ENCODE assay signal across 27 cellular contexts in the genomic region with DNA sequence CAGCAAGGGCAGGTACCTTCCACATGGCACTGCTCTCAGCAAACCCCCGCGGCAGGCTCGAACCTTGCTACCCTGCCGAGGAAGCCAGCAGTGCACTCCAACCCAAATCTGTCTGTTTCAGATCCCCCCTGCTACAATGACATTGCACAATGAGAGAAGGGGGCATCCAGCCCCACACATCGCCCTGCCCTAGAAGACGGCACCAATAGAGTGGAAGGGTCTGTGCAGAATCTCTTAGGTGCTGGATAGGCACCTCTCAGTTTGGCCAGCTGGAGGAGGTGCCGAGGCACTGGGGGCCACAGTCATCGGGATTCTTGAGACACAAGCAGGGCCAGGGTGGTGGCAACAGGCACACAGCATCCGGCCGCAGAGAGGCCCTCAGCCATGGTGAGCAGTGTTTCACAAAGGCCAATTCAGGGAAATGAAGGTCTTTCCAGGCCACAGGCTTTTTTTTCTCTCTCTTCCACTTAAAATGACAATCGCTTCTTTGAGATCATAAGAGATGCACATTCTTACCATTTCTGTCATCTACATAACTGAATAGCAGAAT.
A peak's percentile ranks its signal among the peaks of the same experiment; 100 is the strongest.
DNase-seq lines count a peak whose midpoint lies in the region; ATAC-seq and TF ChIP-seq lines count a peak whose summit lies in the region.
"Had no signal": no experiment of that assay in that cellular context is flagged by ENCODE, and none has a peak within 500 bp of the region (broad histone marks: within the 10 kb centered on the region; RNA-seq: fewer than 3 reads in every experiment).

No MANE protein-coding gene starts in this region.

- POLR2A ChIA-PET in Caco-2 (lab: Charles Lee), result no interaction called here
- POLR2A ChIA-PET in WTC11 (lab: Charles Lee), result no interaction called here

- H3F3A ChIP-seq in neural progenitor cell (ENCODE audit: low read depth), result no peaks in the 10 kb centered on the region

- H3K9ac ChIP-seq in neural progenitor cell, result no peak overlapping the region

- no peaks in the 10 kb centered on the region for H4K20me1 ChIP-seq in neural progenitor cell (ENCODE audit: low read depth)

- peaks cover 10% of the 10 kb centered on the region for H3K36me3 ChIP-seq in Caco-2 (ENCODE audit: control insufficient read depth, insufficient read depth, low read length)
- H3K36me3 ChIP-seq in neural progenitor cell, result no peaks in the 10 kb centered on the region

- no peak overlapping the region for H3K4me3 ChIP-seq in Caco-2 (ENCODE audit: low read depth, low read length)
- no peak overlapping the region for H3K4me3 ChIP-seq in neural progenitor cell
- H3K4me3 ChIP-seq: Peyer's patch, SJCRH30, smooth muscle cell, thyroid gland had no signal

- BruUV-seq in Caco-2 (replicated peaks; lab: Mats Ljungman, UMichigan), result no TSS peak

- no peak overlapping the region for H3K27ac ChIP-seq in neural progenitor cell
- H3K27ac ChIP-seq: Peyer's patch, SJCRH30, thyroid gland, VCaP had no signal

- no peaks in the 10 kb centered on the region for H3K27me3 Mint-ChIP-seq in Caco-2 (ENCODE audit: insufficient read depth, unreplicated experiment)
- no peaks in the 10 kb centered on the region for H3K27me3 Mint-ChIP-seq in WTC11 (ENCODE audit: low read depth)
- peaks cover 2% of the 10 kb centered on the region for H3K27me3 Mint-ChIP-seq in neural progenitor cell (ENCODE audit: insufficient read depth, low read depth)
- H3K27me3 Mint-ChIP-seq: B cell; naive B cell; stimulated activated naive CD8-positive, alpha-beta T cell treated with anti-CD3 and anti-CD28 coated beads, Interleukin-15, Interleukin-2, amounts not matched to agents 100 ng/mL and 50 ng/mL, for 24 hours had no signal

- H3K4me1 Mint-ChIP-seq in Caco-2 (ENCODE audit: low read depth, unreplicated experiment) (peaks cover 16% of the 10 kb centered on the region), WTC11 (peaks cover 12% of the 10 kb centered on the region), neural progenitor cell (no peaks in the 10 kb centered on the region)
- H3K4me1 Mint-ChIP-seq: B cell had no signal

- TF ChIP-seq CTCF in Caco-2 (IDR thresholded peaks at IDR 0.05; ENCODE audit: insufficient read depth in 1 of 2, low read depth in 1 of 2, low read length in 1 of 2, severe bottlenecking in 1 of 2, unreplicated experiment in 1 of 2) (no peak), WTC11 (IDR thresholded peaks at IDR 0.05) (no peak), neural progenitor cell (IDR thresholded peaks at IDR 0.05) (no peak)

- no peaks in the 10 kb centered on the region for H3K9me3 ChIP-seq in Caco-2
- H3K9me3 ChIP-seq in neural progenitor cell (ENCODE audit: low read depth), result no peaks in the 10 kb centered on the region
- H3K9me3 ChIP-seq: Peyer's patch, SJCRH30, thyroid gland had no signal

- H3K9me3 Mint-ChIP-seq in Caco-2 (ENCODE audit: unreplicated experiment) (no peaks in the 10 kb centered on the region), WTC11 (no peaks in the 10 kb centered on the region), neural progenitor cell (no peaks in the 10 kb centered on the region)
- H3K9me3 Mint-ChIP-seq: activated naive CD4-positive, alpha-beta T cell treated with anti-CD3 and anti-CD28 coated beads, Interleukin-2, amount 50 U/mL, for 72 hours; CD8-positive, alpha-beta T cell; naive B cell; stimulated activated naive CD8-positive, alpha-beta T cell treated with anti-CD3 and anti-CD28 coated beads, Interleukin-15, Interleukin-2, amounts not matched to agents 100 ng/mL and 50 ng/mL, for 24 hours had no signal

- H3K27ac Mint-ChIP-seq in Caco-2 (ENCODE audit: unreplicated experiment), result peak overlapping the region; percentile 42
- peak overlapping the region; percentile 32; the same call in 1 of the 2 replicates for H3K27ac Mint-ChIP-seq in WTC11
- no peak overlapping the region for H3K27ac Mint-ChIP-seq in neural progenitor cell
- H3K27ac Mint-ChIP-seq: activated naive CD4-positive, alpha-beta T cell treated with anti-CD3 and anti-CD28 coated beads, Interleukin-2, amount 50 U/mL, for 72 hours; B cell; CD8-positive, alpha-beta T cell; stimulated activated naive CD8-positive, alpha-beta T cell treated with anti-CD3 and anti-CD28 coated beads, Interleukin-15, Interleukin-2, amounts not matched to agents 100 ng/mL and 50 ng/mL, for 24 hours had no signal

- H3K4me3 Mint-ChIP-seq in Caco-2 (ENCODE audit: unreplicated experiment) (no peak overlapping the region), WTC11 (no peak overlapping the region), neural progenitor cell (no peak overlapping the region)
- H3K4me3 Mint-ChIP-seq: B cell; CD8-positive, alpha-beta T cell; naive B cell; stimulated activated naive CD8-positive, alpha-beta T cell treated with anti-CD3 and anti-CD28 coated beads, Interleukin-15, Interleukin-2, amounts not matched to agents 100 ng/mL and 50 ng/mL, for 24 hours had no signal

- H2AFZ ChIP-seq in neural progenitor cell (replicated peaks), result no peak overlapping the region

- no peaks in the 10 kb centered on the region for H3K79me2 ChIP-seq in neural progenitor cell (ENCODE audit: low read depth)

- intact Hi-C loops in Caco-2 (cut with micrococcal nuclease; ENCODE audit: unreplicated experiment), result no loop called here
- intact Hi-C loops in head of caudate nucleus (cut with DNase I), result no loop called here

- H3K4me1 ChIP-seq in Caco-2 (no peaks in the 10 kb centered on the region), neural progenitor cell (peaks cover 2% of the 10 kb centered on the region)
- H3K4me1 ChIP-seq: Peyer's patch, SJCRH30 had no signal

- H3K4me2 ChIP-seq in neural progenitor cell, result no peak overlapping the region
- H3K4me2 ChIP-seq: smooth muscle cell had no signal

- H3K27me3 ChIP-seq in Caco-2 (replicated peaks; ENCODE audit: control insufficient read depth, insufficient read depth, low read length), result no peaks in the 10 kb centered on the region
- H3K27me3 ChIP-seq in neural progenitor cell, result no peaks in the 10 kb centered on the region
- H3K27me3 ChIP-seq: Peyer's patch, SJCRH30, thyroid gland had no signal

- CTCF ChIA-PET in Caco-2 (lab: Charles Lee), result interaction anchor here (0.9 kb wide), 1 partner anchor 34 kb away, joined by 4 read pairs; no protein-coding TSS in a partner anchor
- CTCF ChIA-PET in WTC11 (lab: Charles Lee), result interaction anchor here (0.5 to 2.0 kb wide), 21 partner anchors 13 to 550 kb away, joined by 3 to 16 read pairs (median 4); no protein-coding TSS in a partner anchor

- DNase-seq in Caco-2 (no peak), WTC11 (ENCODE audit: low spot score) (no peak), head of caudate nucleus (peak in 32 of 42 donors; percentile 32 to 71 (median 48)), pons (ENCODE audit: low spot score) (peak; percentile 90), NCI-H2196 treated with DMSO at 0.1 percent for 48 hours (lab: John Stamatoyannopoulos, UW; ENCODE audit: unreplicated experiment) (no peak), left lobe of liver (ENCODE audit: low spot score) (no peak), neural progenitor cell (ENCODE audit: low spot score) (no peak)
- DNase-seq: activated CD4-positive, alpha-beta T cell treated with anti-CD3 and anti-CD28 coated beads for 48 hours; activated CD8-positive, alpha-beta memory T cell treated with anti-CD3 and anti-CD28 coated beads for 24 hours; CD8-positive, alpha-beta T cell; DMS 273 treated with DMSO at 0.1 percent for 48 hours; effector CD4-positive, alpha-beta T cell; EL; GOT3; left colon; naive B cell; NCI-H1436; Peyer's patch; SJCRH30; T-helper 9 cell; thyroid gland had no signal

- no peak for ATAC-seq in WTC11
- no peak for ATAC-seq in left lobe of liver
- ATAC-seq in GM18873 (IDR thresholded peaks at IDR 0.05; ENCODE audit: low FRiP score, unreplicated experiment), result no peak
- ATAC-seq: activated naive CD4-positive, alpha-beta T cell treated with anti-CD3 and anti-CD28 coated beads, Interleukin-2, amount 50 U/mL, for 72 hours; CD8-positive, alpha-beta T cell; left colon had no signal

- H3K36me3 Mint-ChIP-seq in Caco-2 (ENCODE audit: insufficient read depth, unreplicated experiment) (peaks cover 100% of the 10 kb centered on the region), WTC11 (no peaks in the 10 kb centered on the region; the same call in 1 of the 2 replicates), neural progenitor cell (peaks cover 8% of the 10 kb centered on the region)
- H3K36me3 Mint-ChIP-seq: activated naive CD4-positive, alpha-beta T cell treated with anti-CD3 and anti-CD28 coated beads, Interleukin-2, amount 50 U/mL, for 72 hours; CD8-positive, alpha-beta T cell had no signal

TF ChIP-seq in WTC11, 78 proteins besides CTCF, POLR2A, EP300 and RAD21 (continues in another document):
- no peak for TF ChIP-seq TP53 (CRISPR knock-in tag; IDR thresholded peaks at IDR 0.05)
- TF ChIP-seq, protein P1, sequence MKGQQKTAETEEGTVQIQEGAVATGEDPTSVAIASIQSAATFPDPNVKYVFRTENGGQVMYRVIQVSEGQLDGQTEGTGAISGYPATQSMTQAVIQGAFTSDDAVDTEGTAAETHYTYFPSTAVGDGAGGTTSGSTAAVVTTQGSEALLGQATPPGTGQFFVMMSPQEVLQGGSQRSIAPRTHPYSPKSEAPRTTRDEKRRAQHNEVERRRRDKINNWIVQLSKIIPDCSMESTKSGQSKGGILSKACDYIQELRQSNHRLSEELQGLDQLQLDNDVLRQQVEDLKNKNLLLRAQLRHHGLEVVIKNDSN (CRISPR knock-in tag; IDR thresholded peaks at IDR 0.05), result no peak
- TF ChIP-seq NR1H2 (CRISPR knock-in tag; IDR thresholded peaks at IDR 0.05), result no peak
- no peak for TF ChIP-seq GTF2I (CRISPR knock-in tag; conservative IDR thresholded peaks at IDR 0.05)
- TF ChIP-seq FOXJ3 (CRISPR knock-in tag; IDR thresholded peaks at IDR 0.05; ENCODE audit: borderline replicate concordance), result no peak
- no peak for TF ChIP-seq SMAD3 (CRISPR knock-in tag; IDR thresholded peaks at IDR 0.05; ENCODE audit: borderline replicate concordance)
- no peak for TF ChIP-seq TEAD1 (CRISPR knock-in tag; IDR thresholded peaks at IDR 0.05)
- TF ChIP-seq, protein P2, sequence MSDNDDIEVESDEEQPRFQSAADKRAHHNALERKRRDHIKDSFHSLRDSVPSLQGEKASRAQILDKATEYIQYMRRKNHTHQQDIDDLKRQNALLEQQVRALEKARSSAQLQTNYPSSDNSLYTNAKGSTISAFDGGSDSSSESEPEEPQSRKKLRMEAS (CRISPR knock-in tag; IDR thresholded peaks at IDR 0.05), result no peak
- no peak for TF ChIP-seq ZNF317 (CRISPR knock-in tag; IDR thresholded peaks at IDR 0.05; ENCODE audit: borderline replicate concordance, low read depth)
- TF ChIP-seq ZNF138 (CRISPR knock-in tag; conservative IDR thresholded peaks at IDR 0.05), result no peak

Comparison
In these comparisons a context has a peak if more than half of its experiments do, and no peak if none do; other contexts are left out.
1. DNase-seq: peak in head of caudate nucleus (32 of 42) and pons (single experiment); none in Caco-2 (0 of 2), WTC11 (single experiment), NCI-H2196 treated with DMSO at 0.1 percent for 48 hours (single experiment), left lobe of liver (single experiment) and neural progenitor cell (single experiment).